In genomic region chr10:7045891-7046599, GRCh38 we compare ENCODE assay signal across 8 cellular contexts.
DNase-seq lines count a peak whose midpoint lies in the region; ATAC-seq and TF ChIP-seq lines count a peak whose summit lies in the region.

No MANE protein-coding gene starts in this region.

- peaks cover 81 to 90% of the 10 kb centered on the region in 2 donors for H3K4me1 Mint-ChIP-seq in immature natural killer cell

- H3K27ac Mint-ChIP-seq in immature natural killer cell, result peak overlapping the region; percentile 84 to 97 (median 92)

- peak overlapping the region; percentile 31 to 71 (median 58) for H3K4me3 Mint-ChIP-seq in immature natural killer cell

- no peak overlapping the region for H3K4me3 ChIP-seq in H7 (ENCODE audit: insufficient read depth, low read depth, low read length)

- in situ Hi-C loops in KBM-7 (cut with MboI; ENCODE audit: low pct_unique_long_range_greater_than_20kb, low sequenced_read_pairs), result no loop called here

- ATAC-seq in GM18505 (IDR thresholded peaks at IDR 0.05; ENCODE audit: unreplicated experiment) (peak; percentile 79), GM21515 (IDR thresholded peaks at IDR 0.05; ENCODE audit: unreplicated experiment) (peak; percentile 86)

- peaks cover 0 to 10% (median 4%) of the 10 kb centered on the region in 6 donors for H3K9me3 Mint-ChIP-seq in immature natural killer cell

- no peaks in the 10 kb centered on the region for H3K27me3 ChIP-seq in H7 (ENCODE audit: control insufficient read depth, insufficient read depth, low read length)

- no peaks in the 10 kb centered on the region for H3K36me3 ChIP-seq in H7 (replicated peaks; ENCODE audit: control insufficient read depth, insufficient read depth, low read length)

- H3K36me3 Mint-ChIP-seq in immature natural killer cell, result peaks cover 4 to 9% (median 6%) of the 10 kb centered on the region in 3 donors

- TF ChIP-seq POLR2A in GM18505 (IDR thresholded peaks at IDR 0.05; ENCODE audit: borderline replicate concordance, extremely low read depth, insufficient read depth, insufficient read length), result no peak

- DNase-seq in KBM-7, result peak; percentile 97
- peak; percentile 83 to 87 (median 85) for DNase-seq in immature natural killer cell
- no peak for DNase-seq in H7
- no peak for DNase-seq in stimulated activated CD4-positive, alpha-beta T cell treated with anti-CD3 and anti-CD28 coated beads, Interleukin-2, amount 100 ng/mL, for 24 hours
- no peak for DNase-seq in NCI-H2029 (lab: John Stamatoyannopoulos, UW)
- DNase-seq in NCI-H526 (lab: John Stamatoyannopoulos, UW), result no peak

- H3K27me3 Mint-ChIP-seq in immature natural killer cell (ENCODE audit: low read depth in 3 of 3), result peaks cover 0 to 7% (median 2%) of the 10 kb centered on the region in 3 donors

Comparison
In these comparisons a context has a peak if more than half of its experiments do, and no peak if none do; other contexts are left out.
1. DNase-seq: peak in KBM-7 (single experiment) and immature natural killer cell (3 of 3); none in H7 (single experiment), stimulated activated CD4-positive, alpha-beta T cell treated with anti-CD3 and anti-CD28 coated beads, Interleukin-2, amount 100 ng/mL, for 24 hours (0 of 2), NCI-H2029 (single experiment) and NCI-H526 (0 of 2).